8 cellular contexts compared by ENCODE assay signal in genomic region chr2:121689356-121689755, GRCh38. TPM values are rescaled to one million over a fixed set of nuclear protein-coding genes. Genes with fewer than 3 reads are reported as not detected.
DNase-seq lines count a peak whose midpoint lies in the region; ATAC-seq and TF ChIP-seq lines count a peak whose summit lies in the region.

No MANE protein-coding gene starts in this region.

- no peak overlapping the region for H3K4me3 Mint-ChIP-seq in glutamatergic neuron (ENCODE audit: unreplicated experiment)

- in situ Hi-C loops in SK-MEL-5 (cut with HindIII; ENCODE audit: low pct_unique_long_range_greater_than_20kb, low sequenced_read_pairs): no loop called here

- H3K4me3 ChIP-seq in Karpas-422 (ENCODE audit: low read length): no peak overlapping the region

- DNase-seq in Right ventricle myocardium superior (no peak), cardiac septum (ENCODE audit: low spot score) (no peak), SK-MEL-5 (ENCODE audit: low read depth, low spot score) (peak; percentile 62), glutamatergic neuron (peak; percentile 28), ureter (ENCODE audit: low spot score) (peak; percentile 51), Karpas-422 (no peak), SKM-1 treated with dmso at 0.1 percent for 144 hours (lab: John Stamatoyannopoulos, UW; ENCODE audit: unreplicated experiment) (no peak)

- no peaks in the 10 kb centered on the region for H3K36me3 ChIP-seq in Karpas-422 (ENCODE audit: insufficient read depth, low read length)

- intact Hi-C loops in Right ventricle myocardium superior (cut with DNase I) (no loop called here), cardiac septum (cut with DNase I) (no loop called here)

- no peak overlapping the region for H2AFZ ChIP-seq in Karpas-422 (ENCODE audit: low read length)

- H3K4me2 ChIP-seq in Karpas-422 (ENCODE audit: low read depth, low read length, poor library complexity, severe bottlenecking): no peak overlapping the region

- H4K20me1 ChIP-seq in Karpas-422 (ENCODE audit: insufficient read depth, low read depth, low read length): no peaks in the 10 kb centered on the region

- no peak overlapping the region for H3K9ac ChIP-seq in Karpas-422 (ENCODE audit: low read length)

- no peak overlapping the region for H3K27ac ChIP-seq in Karpas-422 (ENCODE audit: low read length)

- no peaks in the 10 kb centered on the region for H3K27me3 ChIP-seq in Karpas-422 (ENCODE audit: low read length)

- H3K9me3 Mint-ChIP-seq in glutamatergic neuron (ENCODE audit: unreplicated experiment): peaks cover 5% of the 10 kb centered on the region

- H3K27me3 Mint-ChIP-seq in glutamatergic neuron (ENCODE audit: unreplicated experiment): peaks cover 7% of the 10 kb centered on the region

- peaks cover 2% of the 10 kb centered on the region for H3K4me1 Mint-ChIP-seq in glutamatergic neuron (ENCODE audit: low read depth, unreplicated experiment)

- H3K9me3 ChIP-seq in Karpas-422 (ENCODE audit: low read length): no peaks in the 10 kb centered on the region

- H3K27ac Mint-ChIP-seq in glutamatergic neuron (ENCODE audit: unreplicated experiment): no peak overlapping the region

- peaks cover 19% of the 10 kb centered on the region for H3K4me1 ChIP-seq in Karpas-422 (ENCODE audit: low read length)

- ATAC-seq in Right ventricle myocardium superior (ENCODE audit: poor library complexity) (peak; percentile 68), GM19351 (IDR thresholded peaks at IDR 0.05; ENCODE audit: unreplicated experiment) (no peak)

- TF ChIP-seq CTCF in glutamatergic neuron (IDR thresholded peaks at IDR 0.05; ENCODE audit: partially characterized antibody, unreplicated experiment): peak; percentile 54

- peaks cover under 1% of the 10 kb centered on the region for H3K36me3 Mint-ChIP-seq in glutamatergic neuron (ENCODE audit: unreplicated experiment)

- no peaks in the 10 kb centered on the region for H3K9me2 ChIP-seq in Karpas-422 (replicated peaks; ENCODE audit: insufficient read depth, low read length)

- no peaks in the 10 kb centered on the region for H3K79me2 ChIP-seq in Karpas-422 (ENCODE audit: low read length)

RNA-seq across cellular contexts. Expression of gene CLASP1, which starts 40.1 kb away (rescaled TPM):
- total RNA-seq in Right ventricle myocardium superior: 58.3 TPM
- 66.1 TPM for total RNA-seq in cardiac septum
- total RNA-seq in SK-MEL-5 (2014; rRNA removed; shearing (Covaris generic)): 27.0 and 31.2 TPM in 2 replicates
- 25.4 and 44.4 TPM in 2 replicates for polyA plus RNA-seq in SK-MEL-5 (2015; cell fraction: cytosol; rRNA removed)
- polyA plus RNA-seq in SK-MEL-5 (2015; cell fraction: nucleus; rRNA removed): 62.4 and 70.5 TPM in 2 replicates
- 163 TPM for total RNA-seq in glutamatergic neuron (ENCODE audit: unreplicated experiment)
- total RNA-seq in ureter: 74.8 TPM
- total RNA-seq in Karpas-422 (2014; rRNA removed; shearing (Covaris generic); ENCODE audit: low replicate concordance): 80.7 and 102 TPM in 2 replicates

RNA-seq across cellular contexts. Expression of gene NIFK, which starts 47.3 kb away (rescaled TPM):
- total RNA-seq in Right ventricle myocardium superior: 22.2 TPM
- total RNA-seq in cardiac septum: 28.8 TPM
- total RNA-seq in SK-MEL-5 (2014; rRNA removed; shearing (Covaris generic)): 100 and 102 TPM in 2 replicates
- 42.3 and 63.8 TPM in 2 replicates for polyA plus RNA-seq in SK-MEL-5 (2015; cell fraction: cytosol; rRNA removed)
- 38.1 and 89.6 TPM in 2 replicates for polyA plus RNA-seq in SK-MEL-5 (2015; cell fraction: nucleus; rRNA removed)
- 38.5 TPM for total RNA-seq in glutamatergic neuron (ENCODE audit: unreplicated experiment)
- total RNA-seq in ureter: 92.3 TPM
- 65.2 and 88.2 TPM in 2 replicates for total RNA-seq in Karpas-422 (2014; rRNA removed; shearing (Covaris generic); ENCODE audit: low replicate concordance)

Comparison
In these comparisons a context has a peak if more than half of its experiments do, and no peak if none do; other contexts are left out.
1. DNase-seq: peak in SK-MEL-5 (single experiment), glutamatergic neuron (single experiment) and ureter (single experiment); none in Right ventricle myocardium superior (single experiment), cardiac septum (single experiment), Karpas-422 (single experiment) and SKM-1 treated with dmso at 0.1 percent for 144 hours (single experiment).